1 cellular context compared by ENCODE assay signal in the genomic region with DNA sequence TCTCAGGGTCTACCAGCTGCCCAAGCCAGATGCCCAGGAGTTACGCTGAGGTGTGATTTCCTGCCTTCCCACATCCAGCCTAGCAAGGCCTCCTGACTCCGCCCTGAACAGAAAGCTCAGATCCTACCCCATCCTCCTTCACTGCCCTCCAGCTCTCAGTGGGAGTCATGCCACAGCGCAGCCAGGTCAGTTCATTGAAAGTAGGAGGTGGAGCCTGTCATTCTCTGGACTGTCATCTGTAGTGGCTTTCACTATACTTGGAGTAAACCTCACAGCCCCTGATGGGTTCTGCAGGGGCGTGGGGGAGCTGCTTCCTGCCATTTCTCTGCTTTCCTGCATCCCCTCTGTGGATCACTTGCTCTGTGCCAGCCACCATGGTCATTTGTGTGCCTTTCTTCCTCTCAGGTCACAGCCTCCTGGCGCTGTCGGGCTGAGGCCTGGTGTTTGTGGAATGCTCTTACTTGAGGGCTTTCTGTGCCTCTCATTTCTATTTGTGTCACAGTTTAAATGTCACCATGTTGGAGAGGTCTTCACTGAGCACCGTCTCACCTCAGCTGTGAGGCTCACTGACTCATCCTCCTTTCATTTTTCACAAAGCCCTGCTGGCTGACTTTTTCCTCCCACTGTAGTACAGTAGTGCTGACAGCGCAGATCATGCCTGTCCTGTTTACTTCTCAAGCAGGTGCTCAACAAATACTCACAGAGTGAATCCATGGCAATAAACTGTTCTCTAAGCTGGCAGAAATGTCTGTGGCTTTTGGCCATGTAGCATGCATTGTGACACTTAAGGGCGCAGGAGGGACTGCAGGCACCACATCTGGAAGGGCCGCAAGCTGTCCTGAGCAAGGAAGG.
TF ChIP-seq lines count a peak whose summit lies in the region.

No MANE protein-coding gene starts in this region.

TF ChIP-seq in HepG2, 621 proteins besides CTCF, POLR2A, EP300 and RAD21 (continued from another document):
- TF ChIP-seq, protein P1, sequence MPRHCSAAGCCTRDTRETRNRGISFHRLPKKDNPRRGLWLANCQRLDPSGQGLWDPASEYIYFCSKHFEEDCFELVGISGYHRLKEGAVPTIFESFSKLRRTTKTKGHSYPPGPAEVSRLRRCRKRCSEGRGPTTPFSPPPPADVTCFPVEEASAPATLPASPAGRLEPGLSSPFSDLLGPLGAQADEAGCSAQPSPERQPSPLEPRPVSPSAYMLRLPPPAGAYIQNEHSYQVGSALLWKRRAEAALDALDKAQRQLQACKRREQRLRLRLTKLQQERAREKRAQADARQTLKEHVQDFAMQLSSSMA (CRISPR knock-in tag; IDR thresholded peaks at IDR 0.05): no peak
- no peak for TF ChIP-seq ZSCAN20 (CRISPR knock-in tag; IDR thresholded peaks at IDR 0.05; ENCODE audit: borderline replicate concordance)
